1 cellular context compared by ENCODE assay signal in the genomic region with DNA sequence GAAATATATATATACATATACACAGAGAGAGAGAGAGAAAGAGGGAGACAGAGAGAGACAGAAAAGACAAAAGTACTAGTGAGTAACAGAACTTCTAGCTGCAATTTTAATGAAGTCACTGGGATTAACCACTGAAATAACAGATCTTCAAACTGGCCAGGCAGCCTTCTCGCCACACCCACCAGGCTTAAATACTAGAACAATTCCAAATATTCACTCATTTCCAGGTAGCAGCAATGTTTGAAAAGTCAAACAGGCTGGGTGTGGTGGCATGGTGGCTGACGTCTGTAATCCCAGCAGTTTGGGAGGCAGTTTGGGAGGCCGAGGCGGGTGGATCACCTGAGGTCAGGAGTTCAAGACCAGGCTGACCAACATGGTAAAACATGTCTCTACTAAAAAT.
TF ChIP-seq lines count a peak whose summit lies in the region.

No MANE protein-coding gene starts in this region.

TF ChIP-seq in GM23338, 12 proteins besides CTCF, POLR2A, EP300 and RAD21 (continued from another document):
- TF ChIP-seq, protein P1, sequence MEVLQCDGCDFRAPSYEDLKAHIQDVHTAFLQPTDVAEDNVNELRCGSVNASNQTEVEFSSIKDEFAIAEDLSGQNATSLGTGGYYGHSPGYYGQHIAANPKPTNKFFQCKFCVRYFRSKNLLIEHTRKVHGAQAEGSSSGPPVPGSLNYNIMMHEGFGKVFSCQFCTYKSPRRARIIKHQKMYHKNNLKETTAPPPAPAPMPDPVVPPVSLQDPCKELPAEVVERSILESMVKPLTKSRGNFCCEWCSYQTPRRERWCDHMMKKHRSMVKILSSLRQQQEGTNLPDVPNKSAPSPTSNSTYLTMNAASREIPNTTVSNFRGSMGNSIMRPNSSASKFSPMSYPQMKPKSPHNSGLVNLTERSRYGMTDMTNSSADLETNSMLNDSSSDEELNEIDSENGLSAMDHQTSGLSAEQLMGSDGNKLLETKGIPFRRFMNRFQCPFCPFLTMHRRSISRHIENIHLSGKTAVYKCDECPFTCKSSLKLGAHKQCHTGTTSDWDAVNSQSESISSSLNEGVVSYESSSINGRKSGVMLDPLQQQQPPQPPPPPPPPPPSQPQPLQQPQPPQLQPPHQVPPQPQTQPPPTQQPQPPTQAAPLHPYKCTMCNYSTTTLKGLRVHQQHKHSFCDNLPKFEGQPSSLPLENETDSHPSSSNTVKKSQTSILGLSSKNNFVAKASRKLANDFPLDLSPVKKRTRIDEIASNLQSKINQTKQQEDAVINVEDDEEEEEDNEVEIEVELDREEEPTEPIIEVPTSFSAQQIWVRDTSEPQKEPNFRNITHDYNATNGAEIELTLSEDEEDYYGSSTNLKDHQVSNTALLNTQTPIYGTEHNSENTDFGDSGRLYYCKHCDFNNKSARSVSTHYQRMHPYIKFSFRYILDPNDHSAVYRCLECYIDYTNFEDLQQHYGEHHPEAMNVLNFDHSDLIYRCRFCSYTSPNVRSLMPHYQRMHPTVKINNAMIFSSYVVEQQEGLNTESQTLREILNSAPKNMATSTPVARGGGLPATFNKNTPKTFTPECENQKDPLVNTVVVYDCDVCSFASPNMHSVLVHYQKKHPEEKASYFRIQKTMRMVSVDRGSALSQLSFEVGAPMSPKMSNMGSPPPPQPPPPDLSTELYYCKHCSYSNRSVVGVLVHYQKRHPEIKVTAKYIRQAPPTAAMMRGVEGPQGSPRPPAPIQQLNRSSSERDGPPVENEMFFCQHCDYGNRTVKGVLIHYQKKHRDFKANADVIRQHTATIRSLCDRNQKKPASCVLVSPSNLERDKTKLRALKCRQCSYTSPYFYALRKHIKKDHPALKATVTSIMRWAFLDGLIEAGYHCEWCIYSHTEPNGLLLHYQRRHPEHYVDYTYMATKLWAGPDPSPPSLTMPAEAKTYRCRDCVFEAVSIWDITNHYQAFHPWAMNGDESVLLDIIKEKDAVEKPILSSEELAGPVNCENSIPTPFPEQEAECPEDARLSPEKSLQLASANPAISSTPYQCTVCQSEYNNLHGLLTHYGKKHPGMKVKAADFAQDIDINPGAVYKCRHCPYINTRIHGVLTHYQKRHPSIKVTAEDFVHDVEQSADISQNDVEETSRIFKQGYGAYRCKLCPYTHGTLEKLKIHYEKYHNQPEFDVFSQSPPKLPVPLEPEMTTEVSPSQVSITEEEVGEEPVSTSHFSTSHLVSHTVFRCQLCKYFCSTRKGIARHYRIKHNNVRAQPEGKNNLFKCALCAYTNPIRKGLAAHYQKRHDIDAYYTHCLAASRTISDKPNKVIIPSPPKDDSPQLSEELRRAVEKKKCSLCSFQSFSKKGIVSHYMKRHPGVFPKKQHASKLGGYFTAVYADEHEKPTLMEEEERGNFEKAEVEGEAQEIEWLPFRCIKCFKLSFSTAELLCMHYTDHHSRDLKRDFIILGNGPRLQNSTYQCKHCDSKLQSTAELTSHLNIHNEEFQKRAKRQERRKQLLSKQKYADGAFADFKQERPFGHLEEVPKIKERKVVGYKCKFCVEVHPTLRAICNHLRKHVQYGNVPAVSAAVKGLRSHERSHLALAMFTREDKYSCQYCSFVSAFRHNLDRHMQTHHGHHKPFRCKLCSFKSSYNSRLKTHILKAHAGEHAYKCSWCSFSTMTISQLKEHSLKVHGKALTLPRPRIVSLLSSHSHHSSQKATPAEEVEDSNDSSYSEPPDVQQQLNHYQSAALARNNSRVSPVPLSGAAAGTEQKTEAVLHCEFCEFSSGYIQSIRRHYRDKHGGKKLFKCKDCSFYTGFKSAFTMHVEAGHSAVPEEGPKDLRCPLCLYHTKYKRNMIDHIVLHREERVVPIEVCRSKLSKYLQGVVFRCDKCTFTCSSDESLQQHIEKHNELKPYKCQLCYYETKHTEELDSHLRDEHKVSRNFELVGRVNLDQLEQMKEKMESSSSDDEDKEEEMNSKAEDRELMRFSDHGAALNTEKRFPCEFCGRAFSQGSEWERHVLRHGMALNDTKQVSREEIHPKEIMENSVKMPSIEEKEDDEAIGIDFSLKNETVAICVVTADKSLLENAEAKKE (CRISPR knock-in tag; IDR thresholded peaks at IDR 0.05): no peak
- TF ChIP-seq JUNB (IDR thresholded peaks at IDR 0.05; ENCODE audit: unreplicated experiment): no peak
- TF ChIP-seq, protein P2, sequence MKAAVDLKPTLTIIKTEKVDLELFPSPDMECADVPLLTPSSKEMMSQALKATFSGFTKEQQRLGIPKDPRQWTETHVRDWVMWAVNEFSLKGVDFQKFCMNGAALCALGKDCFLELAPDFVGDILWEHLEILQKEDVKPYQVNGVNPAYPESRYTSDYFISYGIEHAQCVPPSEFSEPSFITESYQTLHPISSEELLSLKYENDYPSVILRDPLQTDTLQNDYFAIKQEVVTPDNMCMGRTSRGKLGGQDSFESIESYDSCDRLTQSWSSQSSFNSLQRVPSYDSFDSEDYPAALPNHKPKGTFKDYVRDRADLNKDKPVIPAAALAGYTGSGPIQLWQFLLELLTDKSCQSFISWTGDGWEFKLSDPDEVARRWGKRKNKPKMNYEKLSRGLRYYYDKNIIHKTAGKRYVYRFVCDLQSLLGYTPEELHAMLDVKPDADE (IDR thresholded peaks at IDR 0.05): no peak
- no peak for TF ChIP-seq EZH2 (IDR thresholded peaks at IDR 0.05; ENCODE audit: low read depth, unreplicated experiment)
- TF ChIP-seq ZNF114 (CRISPR knock-in tag; IDR thresholded peaks at IDR 0.05): no peak
- no peak for TF ChIP-seq NANOG (IDR thresholded peaks at IDR 0.05; ENCODE audit: borderline replicate concordance)
- no peak for TF ChIP-seq POLR2AphosphoS5 (IDR thresholded peaks at IDR 0.05; ENCODE audit: low read depth)
- no peak for TF ChIP-seq CREB1 (CRISPR knock-in tag; IDR thresholded peaks at IDR 0.05; ENCODE audit: low read depth)
- TF ChIP-seq EZH2phosphoT487 (IDR thresholded peaks at IDR 0.05; ENCODE audit: unreplicated experiment): no peak
